ENCODE assay signal across 12 cellular contexts in genomic region chr2:237617305-237617982, GRCh38. TPM values are rescaled to one million over a fixed set of nuclear protein-coding genes. Genes with fewer than 3 reads are reported as not detected.
A peak's percentile ranks its signal among the peaks of the same experiment; 100 is the strongest.
DNase-seq lines count a peak whose midpoint lies in the region; ATAC-seq and TF ChIP-seq lines count a peak whose summit lies in the region.
"Had no signal": no experiment of that assay in that cellular context is flagged by ENCODE, and none has a peak within 500 bp of the region (broad histone marks: within the 10 kb centered on the region; RNA-seq: fewer than 3 reads in every experiment).

No MANE protein-coding gene starts in this region.

- 67 to 73% methylated on average over 10 of the region's 10 CpGs for whole genome bisulfite sequencing in tibial nerve, 2 donors

- H3K9me3 Mint-ChIP-seq in activated T-cell treated with anti-CD3 and anti-CD28 coated beads, Interleukin-2, amount 50 U/mL, for 4 hours, result no peaks in the 10 kb centered on the region
- no peaks in the 10 kb centered on the region for H3K9me3 Mint-ChIP-seq in activated naive CD8-positive, alpha-beta T cell treated with anti-CD3 and anti-CD28 coated beads, Interleukin-2, amount 50 U/mL, for 24 hours
- no peaks in the 10 kb centered on the region for H3K9me3 Mint-ChIP-seq in stimulated activated memory B cell treated with anti-CD40 and anti-IgM and Interleukin-4, amounts not matched to agents 10 μg/mL and 1 μg/mL and 100 μg/mL, for 72 hours
- H3K9me3 Mint-ChIP-seq: activated T-helper 2 cell treated with anti-CD3 and anti-CD28 coated beads, Interferon-gamma antibody, Interleukin-2, Interleukin-4, amounts not matched to agents 10 μg/mL and 5 μg/mL and 100 μg/mL, durations not matched to agents 14 hours and 24 hours and 36 hours; T-helper 1 cell treated with Interleukin-12 subunit alpha and Interleukin-12 subunit beta and Interleukin-4 antibody, amounts not matched to agents 30 μg/mL and 1 μg/mL, for 36 hours had no signal

- no peaks in the 10 kb centered on the region for H3K36me3 Mint-ChIP-seq in activated T-cell treated with anti-CD3 and anti-CD28 coated beads, Interleukin-2, amount 50 U/mL, for 4 hours (ENCODE audit: insufficient read depth)
- H3K36me3 Mint-ChIP-seq in activated naive CD8-positive, alpha-beta T cell treated with anti-CD3 and anti-CD28 coated beads, Interleukin-2, amount 50 U/mL, for 24 hours (ENCODE audit: low read depth), result no peaks in the 10 kb centered on the region
- no peaks in the 10 kb centered on the region for H3K36me3 Mint-ChIP-seq in stimulated activated memory B cell treated with anti-CD40 and anti-IgM and Interleukin-4, amounts not matched to agents 10 μg/mL and 1 μg/mL and 100 μg/mL, for 72 hours

- H3K27me3 ChIP-seq in muscle layer of duodenum (ENCODE audit: low read depth, low read length) (no peaks in the 10 kb centered on the region), tibial nerve (no peaks in the 10 kb centered on the region)
- H3K27me3 ChIP-seq: ovary had no signal

- H3K4me3 ChIP-seq in muscle layer of duodenum (ENCODE audit: low read depth in 1 of 2, low read length in 2 of 2), result no peak overlapping the region
- H3K4me3 ChIP-seq in tibial nerve, result no peak overlapping the region
- H3K4me3 ChIP-seq: ovary had no signal

- peak overlapping the region; percentile 19 for H3K4me3 Mint-ChIP-seq in activated T-cell treated with anti-CD3 and anti-CD28 coated beads, Interleukin-2, amount 50 U/mL, for 4 hours
- peak overlapping the region; percentile 39 for H3K4me3 Mint-ChIP-seq in activated naive CD8-positive, alpha-beta T cell treated with anti-CD3 and anti-CD28 coated beads, Interleukin-2, amount 50 U/mL, for 24 hours
- H3K4me3 Mint-ChIP-seq in stimulated activated memory B cell treated with anti-CD40 and anti-IgM and Interleukin-4, amounts not matched to agents 10 μg/mL and 1 μg/mL and 100 μg/mL, for 72 hours, result no peak overlapping the region
- H3K4me3 Mint-ChIP-seq: T-helper 1 cell treated with Interleukin-12 subunit alpha and Interleukin-12 subunit beta and Interleukin-4 antibody, amounts not matched to agents 30 μg/mL and 1 μg/mL, for 36 hours had no signal

- DNase-seq in activated T-cell treated with anti-CD3 and anti-CD28 coated beads, Interleukin-2, amount 50 U/mL, for 4 hours, result no peak
- no peak for DNase-seq in activated T-cell treated with anti-CD3 and anti-CD28 coated beads, Interleukin-2, amount 50 U/mL, for 1 hour
- DNase-seq in activated naive CD8-positive, alpha-beta T cell treated with anti-CD3 and anti-CD28 coated beads, Interleukin-2, amount 50 U/mL, for 24 hours, result no peak
- DNase-seq in tibial nerve (ENCODE audit: low spot score in 2 of 2) (no peak), superior temporal gyrus (ENCODE audit: extremely low spot score) (no peak)
- no peak for DNase-seq in stimulated activated CD8-positive, alpha-beta memory T cell treated with anti-CD3 and anti-CD28 coated beads, Interleukin-4, amount 100 ng/mL, for 48 hours
- DNase-seq: NCI-H446 treated with DMSO at 0.1 percent for 48 hours, ovary had no signal

- H3K27ac ChIP-seq in muscle layer of duodenum (ENCODE audit: low read length) (peak overlapping the region; percentile 34), tibial nerve (peak overlapping the region in 3 of 4 donors; percentile 32 to 86 (median 58))

- peaks cover 0 to 32% of the 10 kb centered on the region in 2 donors for H3K4me1 ChIP-seq in muscle layer of duodenum (ENCODE audit: control insufficient read depth in 1 of 2, insufficient read depth in 2 of 2, low read length in 2 of 2)
- H3K4me1 ChIP-seq in tibial nerve, result peaks cover 0 to 29% (median 18%) of the 10 kb centered on the region in 4 donors

- TF ChIP-seq CTCF in tibial nerve (IDR thresholded peaks at IDR 0.05), result no peak

- peaks cover 24% of the 10 kb centered on the region for H3K4me1 Mint-ChIP-seq in activated T-cell treated with anti-CD3 and anti-CD28 coated beads, Interleukin-2, amount 50 U/mL, for 4 hours (ENCODE audit: low read depth)
- peaks cover 35% of the 10 kb centered on the region for H3K4me1 Mint-ChIP-seq in activated naive CD8-positive, alpha-beta T cell treated with anti-CD3 and anti-CD28 coated beads, Interleukin-2, amount 50 U/mL, for 24 hours
- peaks cover 19% of the 10 kb centered on the region for H3K4me1 Mint-ChIP-seq in stimulated activated memory B cell treated with anti-CD40 and anti-IgM and Interleukin-4, amounts not matched to agents 10 μg/mL and 1 μg/mL and 100 μg/mL, for 72 hours

- TF ChIP-seq POLR2A in tibial nerve (IDR thresholded peaks at IDR 0.05), result no peak

- ATAC-seq in activated T-cell treated with anti-CD3 and anti-CD28 coated beads, Interleukin-2, amount 50 U/mL, for 4 hours, result no peak
- ATAC-seq in activated naive CD8-positive, alpha-beta T cell treated with anti-CD3 and anti-CD28 coated beads, Interleukin-2, amount 50 U/mL, for 24 hours, result peak; percentile 17
- no peak for ATAC-seq in stimulated activated memory B cell treated with anti-CD40 and anti-IgM and Interleukin-4, amounts not matched to agents 10 μg/mL and 1 μg/mL and 100 μg/mL, for 72 hours

- H3K36me3 ChIP-seq in muscle layer of duodenum (ENCODE audit: control insufficient read depth in 1 of 2, insufficient read depth in 2 of 2, low read length in 2 of 2) (no peaks in the 10 kb centered on the region), tibial nerve (no peaks in the 10 kb centered on the region)
- H3K36me3 ChIP-seq: ovary had no signal

- no peaks in the 10 kb centered on the region for H3K9me3 ChIP-seq in muscle layer of duodenum (ENCODE audit: control insufficient read depth in 1 of 2, low read length in 2 of 2)
- H3K9me3 ChIP-seq in tibial nerve, result no peaks in the 10 kb centered on the region
- H3K9me3 ChIP-seq: ovary had no signal

- H3K27me3 Mint-ChIP-seq in activated T-cell treated with anti-CD3 and anti-CD28 coated beads, Interleukin-2, amount 50 U/mL, for 4 hours (ENCODE audit: low read depth), result no peaks in the 10 kb centered on the region
- H3K27me3 Mint-ChIP-seq in activated naive CD8-positive, alpha-beta T cell treated with anti-CD3 and anti-CD28 coated beads, Interleukin-2, amount 50 U/mL, for 24 hours, result no peaks in the 10 kb centered on the region
- peaks cover 14% of the 10 kb centered on the region for H3K27me3 Mint-ChIP-seq in stimulated activated memory B cell treated with anti-CD40 and anti-IgM and Interleukin-4, amounts not matched to agents 10 μg/mL and 1 μg/mL and 100 μg/mL, for 72 hours

- TF ChIP-seq EP300 in tibial nerve (IDR thresholded peaks at IDR 0.05), result no peak

- peak overlapping the region; percentile 7 for H3K27ac Mint-ChIP-seq in activated naive CD8-positive, alpha-beta T cell treated with anti-CD3 and anti-CD28 coated beads, Interleukin-2, amount 50 U/mL, for 24 hours
- H3K27ac Mint-ChIP-seq in stimulated activated memory B cell treated with anti-CD40 and anti-IgM and Interleukin-4, amounts not matched to agents 10 μg/mL and 1 μg/mL and 100 μg/mL, for 72 hours, result no peak overlapping the region
- H3K27ac Mint-ChIP-seq: activated T-helper 2 cell treated with anti-CD3 and anti-CD28 coated beads, Interferon-gamma antibody, Interleukin-2, Interleukin-4, amounts not matched to agents 10 μg/mL and 5 μg/mL and 100 μg/mL, durations not matched to agents 14 hours and 24 hours and 36 hours; T-helper 1 cell treated with Interleukin-12 subunit alpha and Interleukin-12 subunit beta and Interleukin-4 antibody, amounts not matched to agents 30 μg/mL and 1 μg/mL, for 36 hours had no signal

RNA-seq across cellular contexts. Expression of gene LRRFIP1, which starts 9.9 kb away (rescaled TPM):
- 100 to 1,000 TPM; 160 to 203 (median 169) TPM for total RNA-seq in activated T-cell treated with anti-CD3 and anti-CD28 coated beads, Interleukin-2, amount 50 U/mL, for 4 hours
- total RNA-seq in tibial nerve, result 10 to 100 TPM; 51.5 to 95.4 (median 65.6) TPM

RNA-seq across cellular contexts. Expression of gene RAB17, which starts 26.9 kb away (rescaled TPM):
- total RNA-seq in activated T-cell treated with anti-CD3 and anti-CD28 coated beads, Interleukin-2, amount 50 U/mL, for 4 hours, result under 1 TPM in 1 of 3 donors, not detected in 2; 0.14 TPM
- total RNA-seq in tibial nerve, result 1 to 10 TPM in 1 of 4 donors, under 1 TPM in 1, not detected in 2; 0.63 to 2.1 TPM

RNA-seq across cellular contexts. Expression of gene PRLH, which starts 51.1 kb away (rescaled TPM):
- total RNA-seq in activated T-cell treated with anti-CD3 and anti-CD28 coated beads, Interleukin-2, amount 50 U/mL, for 4 hours, result not detected
- total RNA-seq in tibial nerve, result not detected
- total RNA-seq: activated T-helper 2 cell treated with anti-CD3 and anti-CD28 coated beads, Interferon-gamma antibody, Interleukin-2, Interleukin-4, amounts not matched to agents 10 μg/mL and 5 μg/mL and 100 μg/mL, durations not matched to agents 14 hours and 24 hours and 36 hours; ovary had no signal
